1 cellular context compared by ENCODE assay signal in the genomic region with DNA sequence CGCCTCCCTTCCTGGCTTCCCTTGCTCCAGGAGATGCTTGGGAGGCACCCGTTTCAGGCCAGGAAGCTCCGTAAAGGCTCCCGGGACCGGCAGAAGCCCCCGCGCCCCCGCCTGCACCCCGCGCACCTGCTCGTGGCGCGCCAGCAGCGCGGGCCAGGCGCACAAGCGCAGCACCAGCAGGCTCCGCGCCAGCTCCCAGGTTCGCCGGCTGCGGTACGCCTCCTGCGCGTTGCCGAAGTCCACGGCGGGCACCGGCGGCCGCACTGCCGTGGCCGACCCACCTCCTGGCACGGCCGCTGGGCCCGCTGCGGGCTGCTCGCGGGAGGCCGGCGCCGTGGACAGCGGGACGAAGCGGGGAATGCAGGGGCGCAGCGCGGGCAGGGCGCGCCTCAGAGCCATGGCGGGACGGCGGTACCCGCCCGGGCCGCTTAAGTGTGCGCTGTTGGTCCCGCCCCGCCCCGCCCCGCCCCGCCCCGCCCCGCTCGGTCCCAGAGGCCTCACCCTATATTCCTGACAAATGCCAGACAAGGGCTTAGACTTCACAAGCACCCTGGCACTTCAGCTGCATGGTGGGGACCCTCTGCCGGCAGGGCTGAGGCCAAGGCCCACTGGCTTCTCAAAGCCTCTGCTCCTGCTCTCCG.
TF ChIP-seq lines count a peak whose summit lies in the region.

A gene with protein sequence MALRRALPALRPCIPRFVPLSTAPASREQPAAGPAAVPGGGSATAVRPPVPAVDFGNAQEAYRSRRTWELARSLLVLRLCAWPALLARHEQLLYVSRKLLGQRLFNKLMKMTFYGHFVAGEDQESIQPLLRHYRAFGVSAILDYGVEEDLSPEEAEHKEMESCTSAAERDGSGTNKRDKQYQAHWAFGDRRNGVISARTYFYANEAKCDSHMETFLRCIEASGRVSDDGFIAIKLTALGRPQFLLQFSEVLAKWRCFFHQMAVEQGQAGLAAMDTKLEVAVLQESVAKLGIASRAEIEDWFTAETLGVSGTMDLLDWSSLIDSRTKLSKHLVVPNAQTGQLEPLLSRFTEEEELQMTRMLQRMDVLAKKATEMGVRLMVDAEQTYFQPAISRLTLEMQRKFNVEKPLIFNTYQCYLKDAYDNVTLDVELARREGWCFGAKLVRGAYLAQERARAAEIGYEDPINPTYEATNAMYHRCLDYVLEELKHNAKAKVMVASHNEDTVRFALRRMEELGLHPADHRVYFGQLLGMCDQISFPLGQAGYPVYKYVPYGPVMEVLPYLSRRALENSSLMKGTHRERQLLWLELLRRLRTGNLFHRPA (minus strand): TSS at position 405 of the 641 bp plus-strand sequence. CDS start 6 bp downstream, at position 399.

TF ChIP-seq in A549, 52 proteins besides CTCF, POLR2A, EP300 and RAD21:
- TF ChIP-seq CEBPB (IDR thresholded peaks at IDR 0.05) (no peak), EHF (CRISPR knock-in tag; IDR thresholded peaks at IDR 0.05) (no peak), BHLHE40 (IDR thresholded peaks at IDR 0.05; ENCODE audit: low read depth, low read length) (no peak)
